In the genomic region with DNA sequence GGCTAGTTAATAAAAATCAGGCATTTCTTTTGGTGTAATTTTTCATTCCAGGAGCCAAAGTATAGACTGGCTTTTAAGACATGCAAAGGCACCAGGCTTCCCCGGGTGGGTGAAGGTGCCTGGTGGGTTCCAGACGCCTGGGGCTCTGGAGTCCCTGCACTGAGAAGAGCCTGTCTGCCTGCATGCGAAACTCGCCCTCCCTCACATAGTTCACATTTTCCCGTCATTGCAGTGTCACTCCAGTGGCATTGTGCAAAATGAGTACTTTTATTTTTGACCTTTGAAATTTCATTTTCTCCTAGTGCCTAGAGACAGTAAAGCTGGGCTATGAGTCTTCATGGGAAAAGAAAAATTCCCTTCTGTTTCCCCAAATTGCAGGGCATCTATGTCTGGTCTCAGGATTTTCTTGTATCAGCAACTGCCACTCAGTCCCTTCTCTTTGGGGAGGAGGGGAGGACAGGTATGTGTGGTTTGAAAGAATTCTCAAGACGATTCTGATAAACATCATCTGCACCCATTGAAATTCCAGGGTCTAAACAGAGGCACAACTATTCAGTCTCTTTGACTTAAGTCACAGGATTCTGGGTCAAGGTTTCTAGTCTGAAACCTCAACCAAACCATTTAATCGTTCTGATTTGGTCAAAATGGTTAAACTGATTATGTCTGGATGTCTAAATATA, we compare ENCODE assay signal across 16 cellular contexts.
"Had no signal": no experiment of that assay in that cellular context is flagged by ENCODE, and none has a peak within 500 bp of the region (broad histone marks: within the 10 kb centered on the region; RNA-seq: fewer than 3 reads in every experiment).

No MANE protein-coding gene starts in this region.

- ATAC-seq: activated CD4-positive, CD25-positive, alpha-beta regulatory T cell treated with anti-CD3 and anti-CD28 coated beads, Interleukin-2, amount 50 U/mL, for 24 hours; activated CD8-positive, alpha-beta memory T cell treated with anti-CD3 and anti-CD28 coated beads, Interleukin-2, amount 10 ng/mL, durations not matched to agents 7 days and 5 days; activated CD8-positive, alpha-beta T cell treated with anti-CD3 and anti-CD28 coated beads for 36 hours; activated naive CD8-positive, alpha-beta T cell treated with anti-CD3 and anti-CD28 coated beads, Interleukin-2, amount 50 U/mL, for 24 hours; left lung; natural killer cell treated with Interleukin-12 subunit alpha and Interleukin-12 subunit beta and Interleukin-15 and Interleukin-18, amount 100 ng/mL, for 72 hours had no signal

- H3K27me3 ChIP-seq: left lung, thyroid gland had no signal

- H3K27ac ChIP-seq: foreskin keratinocyte, left lung, thyroid gland had no signal

- DNase-seq: activated CD4-positive, alpha-beta T cell treated with anti-CD3 and anti-CD28 coated beads, Interleukin-2, amount 10 ng/mL, durations not matched to agents 24 days and 14 days; activated CD8-positive, alpha-beta memory T cell treated with anti-CD3 and anti-CD28 coated beads, Interleukin-2, amount 10 ng/mL, durations not matched to agents 7 days and 5 days; activated CD8-positive, alpha-beta T cell treated with anti-CD3 and anti-CD28 coated beads for 36 hours; activated effector memory CD4-positive, alpha-beta T cell treated with anti-CD3 and anti-CD28 coated beads, Interleukin-2, amount 50 U/mL, for 16 hours; activated naive CD4-positive, alpha-beta T cell treated with anti-CD3 and anti-CD28 coated beads, Interleukin-2, amount 50 U/mL, for 16 hours; activated naive CD8-positive, alpha-beta T cell treated with anti-CD3 and anti-CD28 coated beads, Interleukin-2, amount 50 U/mL, for 24 hours; activated T-cell treated with anti-CD3 and anti-CD28 coated beads for 4 hours; caudate nucleus; effector CD4-positive, alpha-beta T cell; left lung; stimulated activated CD4-positive, alpha-beta T cell treated with anti-CD3 and anti-CD28 coated beads, Interleukin-4, amount 100 ng/mL, for 1 hour; stimulated activated naive CD4-positive, alpha-beta T cell; thyroid gland had no signal

- H3K36me3 ChIP-seq: left lung, thyroid gland had no signal

- H3K9me3 ChIP-seq: left lung, thyroid gland had no signal

- H3K4me1 ChIP-seq: foreskin keratinocyte, left lung had no signal

- H3K4me3 ChIP-seq: left lung, thyroid gland had no signal
